In the genomic region with DNA sequence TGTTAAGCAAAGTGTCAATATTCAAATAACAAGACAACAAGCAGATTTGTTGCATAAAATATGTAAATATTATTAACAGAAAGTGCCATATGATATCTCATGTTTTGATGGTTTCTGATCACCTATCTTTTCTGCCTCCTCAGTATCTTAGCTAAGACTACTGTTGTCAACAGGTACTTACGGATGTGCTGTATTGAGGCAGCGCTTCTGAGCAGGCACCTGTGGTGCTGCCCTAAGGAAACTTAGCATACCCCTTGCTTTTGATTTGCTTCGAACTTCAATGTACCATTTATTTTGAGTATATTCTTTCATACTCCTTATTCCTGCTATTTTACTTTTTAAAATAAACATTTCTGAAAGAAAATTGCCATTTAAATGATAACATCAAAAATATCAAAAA, we compare ENCODE assay signal across 1 cellular context.
TF ChIP-seq lines count a peak whose summit lies in the region.

No MANE protein-coding gene starts in this region.

TF ChIP-seq in HEK293, 187 proteins besides CTCF, POLR2A, EP300 and RAD21:
- TF ChIP-seq ZNF768 (tag by site-specific recombination; IDR thresholded peaks at IDR 0.05) (no peak), GLIS1 (tag by site-specific recombination; IDR thresholded peaks at IDR 0.05) (no peak), SCRT1 (tag by site-specific recombination; IDR thresholded peaks at IDR 0.05; ENCODE audit: borderline replicate concordance) (peak; percentile 67; the same call in 1 of the 2 replicates), GLI2 (tag by site-specific recombination; IDR thresholded peaks at IDR 0.05; ENCODE audit: borderline replicate concordance, low read depth) (no peak), ZNF184 (tag by site-specific recombination; IDR thresholded peaks at IDR 0.05) (no peak), SCRT2 (tag by site-specific recombination; IDR thresholded peaks at IDR 0.05) (peak; percentile 73), REPIN1 (tag by site-specific recombination; IDR thresholded peaks at IDR 0.05; ENCODE audit: low read depth) (no peak), ZNF335 (tag by site-specific recombination; conservative IDR thresholded peaks at IDR 0.05) (0 out of 2 replicates have a peak, but pooled peaks have one; percentile 20), ZNF610 (tag by site-specific recombination; IDR thresholded peaks at IDR 0.05; ENCODE audit: borderline replicate concordance) (no peak)
- TF ChIP-seq, protein P1, sequence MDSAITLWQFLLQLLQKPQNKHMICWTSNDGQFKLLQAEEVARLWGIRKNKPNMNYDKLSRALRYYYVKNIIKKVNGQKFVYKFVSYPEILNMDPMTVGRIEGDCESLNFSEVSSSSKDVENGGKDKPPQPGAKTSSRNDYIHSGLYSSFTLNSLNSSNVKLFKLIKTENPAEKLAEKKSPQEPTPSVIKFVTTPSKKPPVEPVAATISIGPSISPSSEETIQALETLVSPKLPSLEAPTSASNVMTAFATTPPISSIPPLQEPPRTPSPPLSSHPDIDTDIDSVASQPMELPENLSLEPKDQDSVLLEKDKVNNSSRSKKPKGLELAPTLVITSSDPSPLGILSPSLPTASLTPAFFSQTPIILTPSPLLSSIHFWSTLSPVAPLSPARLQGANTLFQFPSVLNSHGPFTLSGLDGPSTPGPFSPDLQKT (IDR thresholded peaks at IDR 0.05; ENCODE audit: borderline replicate concordance, low read depth, low read length), result no peak
